8 cellular contexts compared by ENCODE assay signal in genomic region chrX:70444326-70445196, GRCh38. TPM values are rescaled to one million over a fixed set of nuclear protein-coding genes. Genes with fewer than 3 reads are reported as not detected.
DNase-seq lines count a peak whose midpoint lies in the region; ATAC-seq and TF ChIP-seq lines count a peak whose summit lies in the region.

Gene DLG3 (plus strand): TSS chrX:70444835. CDS start chrX:70445202, 367 bp downstream.

- WGBS in esophagus muscularis mucosa: 54% methylated on average over 4 of the region's 55 CpGs

- H2AFZ ChIP-seq in HCT116 (ENCODE audit: low read depth, low read length, poor library complexity, severe bottlenecking): no peak within 1 kb of the TSS

- H3K4me3 ChIP-seq in BJ (ENCODE audit: low read depth, low read length) (0 out of 2 replicates have a peak within 1 kb of the TSS, but pooled peaks have one; percentile 11), HCT116 (replicated peaks in 1 of 2; ENCODE audit: low read depth in 1 of 2, low read length in 2 of 2) (no peak within 1 kb of the TSS), esophagus muscularis mucosa (peak within 1 kb of the TSS; percentile 37 to 54 (median 44))

- peak within 1 kb of the TSS; percentile 12; the same call in 1 of the 2 replicates for H3K4me2 ChIP-seq in HCT116 (ENCODE audit: low read length)

- POLR2A ChIA-PET in BJ (lab: Charles Lee): no interaction called here
- POLR2A ChIA-PET in HCT116 (lab: Charles Lee): no interaction called here

- H3K27ac Mint-ChIP-seq in T-helper 17 cell: no peak within 1 kb of the TSS
- no peak within 1 kb of the TSS for H3K27ac Mint-ChIP-seq in natural killer cell treated with Interleukin-12 subunit alpha and Interleukin-12 subunit beta and Interleukin-15 and Interleukin-18, amount 100 ng/mL, for 72 hours

- no TSS peak for BruUV-seq in HCT116 (replicated peaks; lab: Mats Ljungman, UMichigan)

- peaks cover 11% of the 10 kb centered on the region for H3K27me3 ChIP-seq in BJ (ENCODE audit: control insufficient read depth, insufficient read depth, low read length)
- H3K27me3 ChIP-seq in HCT116 (ENCODE audit: insufficient read depth, low read length): no peaks in the 10 kb centered on the region
- H3K27me3 ChIP-seq in esophagus muscularis mucosa: peaks cover 0 to 18% (median 8%) of the 10 kb centered on the region in 4 donors

- H3K9me3 ChIP-seq in HCT116 (ENCODE audit: control insufficient read depth in 1 of 2, insufficient read depth in 1 of 2, low read depth in 1 of 2, low read length in 2 of 2) (no peaks in the 10 kb centered on the region), T-helper 17 cell (ENCODE audit: control insufficient read depth, low read length, poor library complexity, severe bottlenecking) (no peaks in the 10 kb centered on the region), esophagus muscularis mucosa (no peaks in the 10 kb centered on the region)

- H3K9me3 Mint-ChIP-seq in natural killer cell treated with Interleukin-12 subunit alpha and Interleukin-12 subunit beta and Interleukin-15 and Interleukin-18, amount 100 ng/mL, for 72 hours: no peaks in the 10 kb centered on the region

- intact Hi-C loops in HCT116 (cut with micrococcal nuclease): no loop called here
- intact Hi-C loops in esophagus muscularis mucosa (cut with DNase I): no loop called here

- no peak for TF ChIP-seq RAD21 in HCT116 (IDR thresholded peaks at IDR 0.05; ENCODE audit: low read depth)

- no peak within 1 kb of the TSS for H3K27ac ChIP-seq in HCT116 (ENCODE audit: low read depth, low read length)
- H3K27ac ChIP-seq in esophagus muscularis mucosa (replicated peaks in 1 of 4): no peak within 1 kb of the TSS

- H3K36me3 ChIP-seq in BJ (ENCODE audit: control insufficient read depth, insufficient read depth, low read length): no peaks in the 10 kb centered on the region
- no peaks in the 10 kb centered on the region for H3K36me3 ChIP-seq in HCT116 (ENCODE audit: control insufficient read depth in 1 of 2, insufficient read depth in 2 of 2, low read length in 2 of 2)
- H3K36me3 ChIP-seq in esophagus muscularis mucosa: no peaks in the 10 kb centered on the region

- no peaks in the 10 kb centered on the region for H3K36me3 Mint-ChIP-seq in T-helper 17 cell (ENCODE audit: low read depth)
- no peaks in the 10 kb centered on the region for H3K36me3 Mint-ChIP-seq in natural killer cell treated with Interleukin-12 subunit alpha and Interleukin-12 subunit beta and Interleukin-15 and Interleukin-18, amount 100 ng/mL, for 72 hours

- H4K20me1 ChIP-seq in HCT116 (ENCODE audit: insufficient read depth): no peaks in the 10 kb centered on the region

- TF ChIP-seq POLR2A in HCT116 (IDR thresholded peaks at IDR 0.05; ENCODE audit: borderline replicate concordance, extremely low read depth, insufficient read depth, insufficient read length) (no peak), esophagus muscularis mucosa (IDR thresholded peaks at IDR 0.05; ENCODE audit: low read depth) (no peak)

- no peak within 1 kb of the TSS for H3K9ac ChIP-seq in HCT116 (ENCODE audit: low read length)

- H3K27me3 Mint-ChIP-seq in T-helper 17 cell: peaks cover 32% of the 10 kb centered on the region
- H3K27me3 Mint-ChIP-seq in natural killer cell treated with Interleukin-12 subunit alpha and Interleukin-12 subunit beta and Interleukin-15 and Interleukin-18, amount 100 ng/mL, for 72 hours: peaks cover 23 to 33% of the 10 kb centered on the region in 2 donors

- no peak for DNase-seq in BJ (ENCODE audit: low read depth)
- DNase-seq in HCT116 (ENCODE audit: low read depth, low spot score): no peak
- no peak for DNase-seq in T-helper 17 cell
- DNase-seq in esophagus muscularis mucosa (ENCODE audit: extremely low spot score): no peak
- DNase-seq in natural killer cell treated with Interleukin-12 subunit alpha and Interleukin-12 subunit beta and Interleukin-15 and Interleukin-18, amount 100 ng/mL, for 72 hours (ENCODE audit: low spot score): no peak

- TF ChIP-seq EP300 in esophagus muscularis mucosa (IDR thresholded peaks at IDR 0.05): no peak

- H3K4me1 ChIP-seq in HCT116 (ENCODE audit: control insufficient read depth in 1 of 2, insufficient read depth in 2 of 2, low read length in 2 of 2) (no peaks in the 10 kb centered on the region), esophagus muscularis mucosa (peaks cover 5 to 11% (median 11%) of the 10 kb centered on the region in 4 donors)

- H3K9me2 ChIP-seq in HCT116 (ENCODE audit: insufficient read depth): no peaks in the 10 kb centered on the region

- RAD21 ChIA-PET in HCT116 (lab: Charles Lee; ENCODE audit: low non-redundant PET in 1 of 2, low total read pairs in 2 of 2, uncharacterized antibody in 2 of 2, unreplicated experiment in 2 of 2): no interaction called here

- TF ChIP-seq CTCF in BJ (IDR thresholded peaks at IDR 0.05; ENCODE audit: insufficient read depth, low read depth, low read length) (no peak), HCT116 (IDR thresholded peaks at IDR 0.05 in 2 of 3, conservative IDR thresholded peaks at IDR 0.05 in 1 of 3; ENCODE audit: borderline replicate concordance in 1 of 3, insufficient read depth in 1 of 3, low read depth in 2 of 3, low read length in 2 of 3) (no peak), esophagus muscularis mucosa (IDR thresholded peaks at IDR 0.05) (no peak)

- H3K79me2 ChIP-seq in HCT116 (ENCODE audit: insufficient read depth, low read length): no peaks in the 10 kb centered on the region

- H3K4me3 Mint-ChIP-seq in T-helper 17 cell: peak within 1 kb of the TSS; percentile 64
- peak within 1 kb of the TSS; percentile 57 for H3K4me3 Mint-ChIP-seq in natural killer cell treated with Interleukin-12 subunit alpha and Interleukin-12 subunit beta and Interleukin-15 and Interleukin-18, amount 100 ng/mL, for 72 hours

- H3K4me1 Mint-ChIP-seq in T-helper 17 cell: peaks cover 2% of the 10 kb centered on the region
- peaks cover 4% of the 10 kb centered on the region in 2 donors for H3K4me1 Mint-ChIP-seq in natural killer cell treated with Interleukin-12 subunit alpha and Interleukin-12 subunit beta and Interleukin-15 and Interleukin-18, amount 100 ng/mL, for 72 hours (ENCODE audit: low read depth in 2 of 2)

- CTCF ChIA-PET in BJ (lab: Yijun Ruan, JAX): interaction anchor here (1.5 kb wide), 1 partner anchor 9 kb away, joined by 5 read pairs; no protein-coding TSS in a partner anchor
- CTCF ChIA-PET in HCT116 (lab: Charles Lee): no interaction called here

- ATAC-seq in HCT116: peak; percentile 89
- peak; percentile 51 for ATAC-seq in T-helper 17 cell
- ATAC-seq in natural killer cell treated with Interleukin-12 subunit alpha and Interleukin-12 subunit beta and Interleukin-15 and Interleukin-18, amount 100 ng/mL, for 72 hours: peak; percentile 50 to 75
- ATAC-seq in HG03196 (IDR thresholded peaks at IDR 0.05; ENCODE audit: unreplicated experiment): no peak
- no peak for ATAC-seq in GM21528 (IDR thresholded peaks at IDR 0.05; ENCODE audit: low FRiP score, unreplicated experiment)
- ATAC-seq in HG03571 (IDR thresholded peaks at IDR 0.05; ENCODE audit: unreplicated experiment): no peak

TF ChIP-seq in HCT116, 20 proteins besides CTCF, POLR2A, EP300 and RAD21:
- no peak for TF ChIP-seq SIN3A (IDR thresholded peaks at IDR 0.05; ENCODE audit: low read depth)
- no peak for TF ChIP-seq CBX3 (IDR thresholded peaks at IDR 0.05; ENCODE audit: low read depth)
- TF ChIP-seq EZH2 (IDR thresholded peaks at IDR 0.05): no peak
- TF ChIP-seq MAX (IDR thresholded peaks at IDR 0.05): no peak
- no peak for TF ChIP-seq EGR1 (IDR thresholded peaks at IDR 0.05; ENCODE audit: low read depth)
- no peak for TF ChIP-seq EZH2phosphoT487 (IDR thresholded peaks at IDR 0.05; ENCODE audit: borderline replicate concordance)

RNA-seq across cellular contexts. Expression of gene DLG3, which starts in this region (rescaled TPM):
- polyA plus RNA-seq in BJ (2011; rRNA removed): 9.8 and 14.3 TPM in 2 replicates
- 6.0 and 6.4 TPM in 2 replicates for polyA minus RNA-seq in BJ (2011; rRNA and poly(A)+ RNA removed)
- total RNA-seq in HCT116 (2021; ENCODE audit: unreplicated experiment) (48.4 TPM), T-helper 17 cell (10 to 100 TPM; 12.5 to 12.8 TPM), esophagus muscularis mucosa (10 to 100 TPM; 21.7 to 27.0 (median 22.5) TPM)
- polyA plus RNA-seq in HCT116 (2012): 32.2 and 37.8 TPM in 2 replicates
- total RNA-seq in natural killer cell treated with Interleukin-12 subunit alpha and Interleukin-12 subunit beta and Interleukin-15 and Interleukin-18, amount 100 ng/mL, for 72 hours: 10 to 100 TPM in 1 of 2 donors, 1 to 10 TPM in 1; 9.5 to 13.2 TPM

Comparison
In these comparisons a context has a peak if more than half of its experiments do, and no peak if none do; other contexts are left out.
1. H3K4me3 ChIP-seq: peak in BJ (single experiment) and esophagus muscularis mucosa (4 of 4); none in HCT116 (0 of 2).
2. ATAC-seq: peak in HCT116 (single experiment), T-helper 17 cell (single experiment) and natural killer cell treated with Interleukin-12 subunit alpha and Interleukin-12 subunit beta and Interleukin-15 and Interleukin-18, amount 100 ng/mL, for 72 hours (2 of 2); none in HG03196 (single experiment), GM21528 (single experiment) and HG03571 (single experiment).